8 cellular contexts compared by ENCODE assay signal in genomic region chr3:36700537-36701248, GRCh38.
DNase-seq lines count a peak whose midpoint lies in the region; ATAC-seq, FAIRE-seq and TF ChIP-seq lines count a peak whose summit lies in the region.

No MANE protein-coding gene starts in this region.

- ATAC-seq in GM18498 (IDR thresholded peaks at IDR 0.05; ENCODE audit: unreplicated experiment) (peak; percentile 91), HG02678 (IDR thresholded peaks at IDR 0.05; ENCODE audit: unreplicated experiment) (peak; percentile 86)

- DNase-seq in AG08395 (ENCODE audit: low spot score) (peak; percentile 75), NB4 (ENCODE audit: low read depth) (peak; percentile 67), SJCRH30 (peak; percentile 30 to 64), bronchial epithelial cell (ENCODE audit: low read depth) (peak; percentile 63), kidney tubule cell (ENCODE audit: low spot score) (peak; percentile 85)
- DNase-seq in stimulated activated CD8-positive, alpha-beta memory T cell treated with anti-CD3 and anti-CD28 coated beads, Interleukin-4, amount 100 ng/mL, for 24 hours (ENCODE audit: low read depth): peak; percentile 1

- H3K36me3 ChIP-seq in SJCRH30 (no peaks in the 10 kb centered on the region), bronchial epithelial cell (ENCODE audit: control insufficient read depth, insufficient read depth, low read length) (no peaks in the 10 kb centered on the region)

- FAIRE-seq in bronchial epithelial cell (lab: Jason Lieb, UNC): no peak

- TF ChIP-seq CTCF in NB4 (IDR thresholded peaks at IDR 0.05; ENCODE audit: low read depth, low read length): peak; percentile 82
- TF ChIP-seq CTCF in bronchial epithelial cell (IDR thresholded peaks at IDR 0.05; ENCODE audit: insufficient read depth, low read length, severe bottlenecking): peak; percentile 89

- no peak for TF ChIP-seq POLR2A in NB4 (IDR thresholded peaks at IDR 0.05; ENCODE audit: extremely low read depth, insufficient read length)

- no peaks in the 10 kb centered on the region for H3K27me3 ChIP-seq in SJCRH30
- H3K27me3 ChIP-seq in bronchial epithelial cell (ENCODE audit: control insufficient read depth, insufficient read depth, low read length): no peaks in the 10 kb centered on the region

- H3K4me3 ChIP-seq in NB4 (ENCODE audit: low read depth, low read length) (no peak overlapping the region), SJCRH30 (no peak overlapping the region), bronchial epithelial cell (ENCODE audit: low read depth, low read length) (no peak overlapping the region)

- H3K9me3 ChIP-seq in SJCRH30 (replicated peaks): no peaks in the 10 kb centered on the region

- H3K27ac ChIP-seq in SJCRH30: no peak overlapping the region

- H3K4me1 ChIP-seq in SJCRH30: no peaks in the 10 kb centered on the region

Comparison
In these comparisons a context has a peak if more than half of its experiments do, and no peak if none do; other contexts are left out.
1. DNase-seq: peak in every context shown above with its lines; median percentile 85 in kidney tubule cell; 75 in AG08395; 67 in NB4; 63 in bronchial epithelial cell; 47 in SJCRH30; 1 in stimulated activated CD8-positive, alpha-beta memory T cell treated with anti-CD3 and anti-CD28 coated beads, Interleukin-4, amount 100 ng/mL, for 24 hours.